ENCODE assay signal across 18 cellular contexts in the genomic region with DNA sequence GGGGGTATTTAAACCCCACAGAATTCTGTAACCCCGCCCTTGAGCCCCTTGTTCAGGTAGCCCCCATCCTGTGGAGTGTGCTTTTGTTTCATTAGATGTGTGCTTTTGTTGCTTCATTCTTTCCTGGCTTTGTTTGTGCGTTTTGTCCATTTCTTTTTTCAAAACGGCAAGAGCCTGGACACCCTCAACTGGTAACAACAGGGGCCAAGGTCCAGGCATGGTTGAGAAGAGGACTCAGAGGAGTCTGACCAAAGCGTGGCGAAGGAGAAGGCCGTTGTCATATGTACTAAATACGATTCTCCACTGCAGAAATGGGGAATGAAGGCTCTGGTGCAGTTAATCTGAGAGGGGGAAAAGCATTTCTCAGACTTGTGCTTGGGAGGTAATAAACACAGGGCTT.
"Had no signal": no experiment of that assay in that cellular context is flagged by ENCODE, and none has a peak within 500 bp of the region (broad histone marks: within the 10 kb centered on the region; RNA-seq: fewer than 3 reads in every experiment).

No MANE protein-coding gene starts in this region.

- H3K27me3 Mint-ChIP-seq: dendritic cell treated with granulocyte-macrophage colony-stimulating factor and Interleukin-4, amounts not matched to agents 40 ng/mL and 50 ng/mL, for 4 days had no signal

- H3K27ac Mint-ChIP-seq: dendritic cell treated with granulocyte-macrophage colony-stimulating factor and Interleukin-4, amounts not matched to agents 40 ng/mL and 50 ng/mL, for 4 days; immature natural killer cell; memory B cell; nephron; type B pancreatic cell had no signal

- H3K9me3 Mint-ChIP-seq: dendritic cell treated with granulocyte-macrophage colony-stimulating factor and Interleukin-4, amounts not matched to agents 40 ng/mL and 50 ng/mL, for 4 days; memory B cell; nephron; type B pancreatic cell had no signal

- H3K36me3 ChIP-seq: left ventricle myocardium inferior, lower lobe of right lung, uterus had no signal

- H3K4me2 ChIP-seq: smooth muscle cell had no signal

- H3K27me3 ChIP-seq: foreskin keratinocyte, uterus had no signal

- FAIRE-seq: endothelial cell of umbilical vein, kidney had no signal

- H3K4me3 Mint-ChIP-seq: dendritic cell treated with granulocyte-macrophage colony-stimulating factor and Interleukin-4, amounts not matched to agents 40 ng/mL and 50 ng/mL, for 4 days; immature natural killer cell; memory B cell; nephron; type B pancreatic cell had no signal

- H3K27ac ChIP-seq: foreskin keratinocyte, left ventricle myocardium inferior, lower lobe of right lung, uterus had no signal

- H3K4me3 ChIP-seq: left ventricle myocardium inferior, lower lobe of right lung, smooth muscle cell, uterus had no signal

- H3K4me1 ChIP-seq: left ventricle myocardium inferior, lower lobe of right lung, uterus had no signal

- ATAC-seq: foreskin keratinocyte, left cardiac atrium, lower lobe of right lung, right cardiac atrium had no signal

- H3K4me1 Mint-ChIP-seq: immature natural killer cell had no signal

- H3K9me3 ChIP-seq: left ventricle myocardium inferior, lower lobe of right lung, uterus had no signal

- DNase-seq: erythroblast; foreskin keratinocyte; immature natural killer cell; kidney; left cardiac atrium; left ventricle myocardium inferior; lower lobe of right lung; midbrain; right cardiac atrium; stimulated activated CD4-positive, alpha-beta T cell treated with anti-CD3 and anti-CD28 coated beads, Interleukin-2, amount 100 ng/mL, for 48 hours; stimulated activated naive CD4-positive, alpha-beta T cell treated with Interleukin-2 at 50 U/mL for 16 hours; uterus had no signal

- H3K36me3 Mint-ChIP-seq: immature natural killer cell, memory B cell, type B pancreatic cell had no signal
